ENCODE assay signal across 9 cellular contexts in the genomic region with DNA sequence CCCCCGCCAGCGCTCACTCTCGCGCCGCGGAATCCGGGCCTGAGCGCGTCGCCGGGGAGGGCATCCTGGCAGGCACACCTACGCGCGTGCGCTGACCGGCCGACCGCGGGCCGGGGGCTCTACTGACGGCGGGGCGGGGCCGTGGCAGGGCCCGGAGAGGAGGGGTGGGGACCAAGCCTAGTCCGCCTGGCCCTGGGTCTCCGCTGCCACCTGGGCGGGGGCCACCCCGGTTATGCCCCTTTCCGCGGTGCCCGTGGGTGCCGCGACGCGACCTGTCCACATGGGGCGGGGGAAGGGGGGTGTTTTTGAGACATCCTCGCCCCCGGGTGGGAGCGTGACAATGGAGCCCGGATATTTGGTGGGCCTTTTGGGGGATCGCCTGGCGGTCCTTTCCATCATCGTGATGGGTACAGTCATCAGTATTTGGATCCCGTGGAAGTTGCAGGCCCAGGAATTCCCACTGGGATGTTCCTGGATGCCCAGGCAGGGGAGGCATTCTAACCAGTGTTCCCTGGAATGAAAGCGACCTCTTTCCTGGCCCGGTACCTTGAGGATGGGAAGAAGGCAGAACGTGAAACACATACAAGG. TPM values are rescaled to one million over a fixed set of nuclear protein-coding genes. Genes with fewer than 3 reads are reported as not detected.
DNase-seq lines count a peak whose midpoint lies in the region; ATAC-seq and TF ChIP-seq lines count a peak whose summit lies in the region.
"Had no signal": no experiment of that assay in that cellular context is flagged by ENCODE, and none has a peak within 500 bp of the region (broad histone marks: within the 10 kb centered on the region; RNA-seq: fewer than 3 reads in every experiment).

No MANE protein-coding gene starts in this region.

- no peak for TF ChIP-seq POLR2A in ovary (IDR thresholded peaks at IDR 0.05)

- H3K27ac Mint-ChIP-seq in T-helper 2 cell treated with Interferon-gamma antibody and Interleukin-4, amounts not matched to agents 5 μg/mL and 100 μg/mL, for 36 hours: no peak overlapping the region

- H3K4me1 ChIP-seq in ovary (ENCODE audit: insufficient read depth) (no peaks in the 10 kb centered on the region), PC-3 (ENCODE audit: insufficient read depth, low read length) (0 out of 2 replicates have a peak, but pooled peaks cover 11% of the 10 kb centered on the region)

- CTCF ChIA-PET in PC-3 (lab: Charles Lee): no interaction called here

- no peaks in the 10 kb centered on the region for H4K20me1 ChIP-seq in PC-3 (ENCODE audit: low read length)

- no peak overlapping the region for H3K4me2 ChIP-seq in PC-3 (ENCODE audit: low read length)

- no TSS peak for BruUV-seq in PC-3 (replicated peaks; lab: Mats Ljungman, UMichigan)

- H3F3A ChIP-seq in PC-3 (ENCODE audit: low read length, unreplicated experiment): no peaks in the 10 kb centered on the region

- H3K27me3 Mint-ChIP-seq in T-helper 2 cell treated with Interferon-gamma antibody and Interleukin-4, amounts not matched to agents 5 μg/mL and 100 μg/mL, for 36 hours (ENCODE audit: low read depth): peaks cover 66% of the 10 kb centered on the region

- H3K36me3 Mint-ChIP-seq in T-helper 2 cell treated with Interferon-gamma antibody and Interleukin-4, amounts not matched to agents 5 μg/mL and 100 μg/mL, for 36 hours (ENCODE audit: low read depth): no peaks in the 10 kb centered on the region

- no peaks in the 10 kb centered on the region for H3K79me2 ChIP-seq in PC-3 (ENCODE audit: low read length)

- H3K4me3 Mint-ChIP-seq in T-helper 2 cell treated with Interferon-gamma antibody and Interleukin-4, amounts not matched to agents 5 μg/mL and 100 μg/mL, for 36 hours: no peak overlapping the region

- ATAC-seq in PC-3 (no peak), left colon (no peak)

- H3K9ac ChIP-seq in PC-3 (ENCODE audit: low read length): no peak overlapping the region

- peak overlapping the region; percentile 57 to 59 for H3K4me3 ChIP-seq in foreskin fibroblast (ENCODE audit: low read depth in 1 of 2, low read length in 2 of 2)
- peak overlapping the region; percentile 62 for H3K4me3 ChIP-seq in ovary
- no peak overlapping the region for H3K4me3 ChIP-seq in PC-3 (ENCODE audit: low read length)

- no peak for TF ChIP-seq CTCF in foreskin fibroblast (IDR thresholded peaks at IDR 0.05; ENCODE audit: low read depth, low read length)
- no peak for TF ChIP-seq CTCF in ovary (IDR thresholded peaks at IDR 0.05)
- TF ChIP-seq CTCF in PC-3 (conservative IDR thresholded peaks at IDR 0.05; ENCODE audit: low read depth, low read length): no peak

- H3K9me2 ChIP-seq in PC-3 (replicated peaks; ENCODE audit: low read length): no peaks in the 10 kb centered on the region

- peak overlapping the region in 1 of 2 donors; percentile 48 for H3K27ac ChIP-seq in ovary
- H3K27ac ChIP-seq in PC-3 (ENCODE audit: low read length): no peak overlapping the region

- DNase-seq in D341Med (ENCODE audit: low spot score) (peak; percentile 79), NCI-H526 (lab: John Stamatoyannopoulos, UW) (peak; percentile 82 to 96), foreskin fibroblast (no peak), ovary (peak in 4 of 5 donors; percentile 33 to 57 (median 44)), NAMALWA (ENCODE audit: low spot score) (no peak), PC-3 (no peak), left colon (no peak)
- DNase-seq in T-helper 2 cell treated with Interferon-gamma antibody and Interleukin-4, amounts not matched to agents 5 μg/mL and 100 μg/mL, for 36 hours (ENCODE audit: low spot score): no peak
- DNase-seq: activated T-cell treated with anti-CD3 and anti-CD28 coated beads for 4 hours had no signal

- H3K4me1 Mint-ChIP-seq in T-helper 2 cell treated with Interferon-gamma antibody and Interleukin-4, amounts not matched to agents 5 μg/mL and 100 μg/mL, for 36 hours (ENCODE audit: low read depth): peaks cover 10% of the 10 kb centered on the region

- H3K27me3 ChIP-seq in ovary (no peaks in the 10 kb centered on the region), PC-3 (ENCODE audit: low read length) (peaks cover 82% of the 10 kb centered on the region)

- intact Hi-C loops in ovary (cut with DNase I): loop anchor here in 1 of 4 donors (10.0 kb wide), 1 partner anchor 151 kb away; no protein-coding TSS in a partner anchor
- intact Hi-C loops in PC-3 (cut with micrococcal nuclease): no loop called here
- intact Hi-C loops in left colon (cut with DNase I, micrococcal nuclease): no loop called here

- no peak for TF ChIP-seq EP300 in ovary (IDR thresholded peaks at IDR 0.05)

- 4 to 9% (median 9%) methylated on average over 23 to 48 of the region's 48 CpGs for WGBS in ovary, 3 donors

- POLR2A ChIA-PET in PC-3 (lab: Charles Lee; ENCODE audit: unreplicated experiment): interaction anchor here (0.6 kb wide), 1 partner anchor 176 kb away, joined by 4 read pairs; no protein-coding TSS in a partner anchor

- H3K36me3 ChIP-seq in ovary: no peaks in the 10 kb centered on the region
- no peaks in the 10 kb centered on the region for H3K36me3 ChIP-seq in PC-3 (ENCODE audit: low read depth, low read length)

- no peaks in the 10 kb centered on the region for H3K9me3 ChIP-seq in ovary
- no peaks in the 10 kb centered on the region for H3K9me3 ChIP-seq in PC-3 (ENCODE audit: low read length)

- no peak overlapping the region for H2AFZ ChIP-seq in PC-3 (ENCODE audit: low read length)

- no peaks in the 10 kb centered on the region for H3K9me3 Mint-ChIP-seq in T-helper 2 cell treated with Interferon-gamma antibody and Interleukin-4, amounts not matched to agents 5 μg/mL and 100 μg/mL, for 36 hours

RNA-seq across cellular contexts. Expression of a gene that starts 2.2 kb away (rescaled TPM):
- total RNA-seq in ovary (100 to 1,000 TPM in 4 of 7 donors, 10 to 100 TPM in 3; 57.7 to 194 (median 114) TPM), PC-3 (2014; rRNA removed) (not detected in 2 replicates), left colon (10 to 100 TPM in 1 of 2 donors, 1 to 10 TPM in 1; 3.1 to 12.1 TPM)
- 100 to 1,000 TPM in 1 of 2 donors, 10 to 100 TPM in 1; 23.0 to 106 TPM for polyA plus RNA-seq in ovary

Comparison
In these comparisons a context has a peak if more than half of its experiments do, and no peak if none do; other contexts are left out.
1. DNase-seq: peak in D341Med (single experiment), NCI-H526 (2 of 2) and ovary (4 of 5); none in foreskin fibroblast (0 of 2), NAMALWA (single experiment), T-helper 2 cell treated with Interferon-gamma antibody and Interleukin-4, amounts not matched to agents 5 μg/mL and 100 μg/mL, for 36 hours (single experiment), PC-3 (single experiment) and left colon (0 of 2).
2. RNA of a gene that starts 2.2 kb away (total RNA-seq): 57.7 to 194 TPM in ovary; 3.1 to 12.1 TPM in left colon and not detected in PC-3; every median in the first group is over 4 times any median in the second.